In the genomic region with DNA sequence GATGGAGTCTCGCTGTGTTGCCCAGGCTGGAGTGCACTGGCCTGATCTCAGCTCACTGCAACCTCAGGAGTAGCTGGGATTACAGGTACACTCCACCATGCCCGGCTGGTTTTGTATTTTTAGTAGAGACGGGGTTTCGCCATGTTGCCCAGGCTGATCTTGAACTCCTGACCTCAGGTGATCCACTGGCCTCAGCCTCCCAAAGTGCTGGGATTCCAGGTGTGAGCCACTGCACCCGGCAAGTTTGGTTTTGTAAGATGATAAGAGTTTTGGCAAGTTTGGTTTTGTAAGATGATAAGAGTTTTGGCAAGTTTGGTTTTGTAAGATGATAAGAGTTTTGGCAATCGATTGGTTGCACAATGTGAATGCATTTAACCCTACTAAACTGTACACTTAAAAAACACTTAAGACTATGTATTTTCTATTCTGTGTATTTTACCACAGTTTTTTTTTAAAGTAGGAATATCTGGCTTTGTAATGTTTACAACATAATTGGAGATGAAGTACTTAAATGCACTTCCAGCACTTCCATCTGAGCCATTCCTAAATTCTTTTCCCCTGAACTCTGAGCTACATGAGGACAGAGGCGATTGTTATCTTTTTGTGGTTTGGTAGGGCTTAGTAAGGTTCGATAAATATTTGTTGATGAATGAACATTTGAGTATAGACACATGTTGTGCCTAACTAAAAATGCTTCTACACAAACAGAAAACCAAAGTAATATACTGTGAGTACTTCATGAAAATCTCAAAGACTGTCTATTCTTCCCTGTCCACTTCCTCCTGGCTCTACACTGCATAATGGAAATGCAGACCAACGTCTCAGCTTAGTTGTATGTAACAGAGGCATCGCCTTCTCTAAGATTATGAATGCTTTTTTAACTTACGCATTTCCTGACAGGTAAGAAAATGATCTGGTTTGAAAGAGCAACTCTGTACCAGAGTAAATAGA, we compare ENCODE assay signal across 20 cellular contexts. TPM values are rescaled to one million over a fixed set of nuclear protein-coding genes. Genes with fewer than 3 reads are reported as not detected.
DNase-seq lines count a peak whose midpoint lies in the region; ATAC-seq and TF ChIP-seq lines count a peak whose summit lies in the region.
"Had no signal": no experiment of that assay in that cellular context is flagged by ENCODE, and none has a peak within 500 bp of the region (broad histone marks: within the 10 kb centered on the region; RNA-seq: fewer than 3 reads in every experiment).

No MANE protein-coding gene starts in this region.

- H3K4me3 ChIP-seq in adipocyte (ENCODE audit: low read length): no peak overlapping the region
- no peak overlapping the region for H3K4me3 ChIP-seq in liver (ENCODE audit: low read depth in 1 of 3, low read length in 3 of 3)
- H3K4me3 ChIP-seq: heart left ventricle, ovary had no signal

- H3K4me1 ChIP-seq in adipocyte (ENCODE audit: control insufficient read depth, insufficient read depth, low read length) (peaks cover 58% of the 10 kb centered on the region), liver (ENCODE audit: control insufficient read depth in 4 of 4, insufficient read depth in 4 of 4, low read length in 3 of 4) (peaks cover 7 to 18% (median 10%) of the 10 kb centered on the region in 4 donors)

- H3K9me3 ChIP-seq in adipocyte (ENCODE audit: control insufficient read depth, low read length) (no peaks in the 10 kb centered on the region), liver (ENCODE audit: control insufficient read depth in 4 of 4, low read length in 3 of 4) (no peaks in the 10 kb centered on the region)
- H3K9me3 ChIP-seq: heart left ventricle, ovary had no signal

- H3K36me3 ChIP-seq in adipocyte (ENCODE audit: control insufficient read depth, insufficient read depth, low read length, severe bottlenecking) (peaks cover 70% of the 10 kb centered on the region), liver (ENCODE audit: control insufficient read depth in 4 of 4, insufficient read depth in 3 of 4, low read depth in 1 of 4, low read length in 3 of 4) (peaks cover 0 to 4% (median 2%) of the 10 kb centered on the region in 4 donors)
- H3K36me3 ChIP-seq: ovary had no signal

- TF ChIP-seq RAD21 in liver (IDR thresholded peaks at IDR 0.05): no peak

- WGBS in liver: 44% methylated on average over 11 of the region's 11 CpGs

- no peaks in the 10 kb centered on the region for H3K27me3 ChIP-seq in adipocyte (replicated peaks; ENCODE audit: control insufficient read depth, insufficient read depth, low read length)
- H3K27me3 ChIP-seq in liver (ENCODE audit: control insufficient read depth in 4 of 4, insufficient read depth in 4 of 4, low read length in 3 of 4): no peaks in the 10 kb centered on the region
- H3K27me3 ChIP-seq: heart left ventricle, ovary had no signal

- peak overlapping the region in 1 of 2 donors; percentile 35 for H3K27ac ChIP-seq in liver (ENCODE audit: low read depth in 1 of 2, low read length in 2 of 2)
- H3K27ac ChIP-seq: ovary had no signal

- no peak for ATAC-seq in HG02759 (IDR thresholded peaks at IDR 0.05; ENCODE audit: unreplicated experiment)
- ATAC-seq: heart left ventricle; stimulated activated naive B cell treated with anti-CD40 and anti-IgM and Interleukin-4, amounts not matched to agents 10 μg/mL and 1 μg/mL and 100 μg/mL, for 72 hours had no signal

- DNase-seq in AG09319 (ENCODE audit: extremely low read depth, low read depth): peak; percentile 46
- DNase-seq in GM03348 (ENCODE audit: low spot score): peak; percentile 34
- peak; percentile 79 for DNase-seq in adipocyte (ENCODE audit: low read depth)
- DNase-seq in DMS153 (lab: John Stamatoyannopoulos, UW): no peak
- no peak for DNase-seq in globus pallidus (ENCODE audit: low spot score)
- no peak for DNase-seq in kidney glomerular epithelial cell (lab: John Stamatoyannopoulos, UW)
- DNase-seq: activated B cell treated with CpG ODN at 0.5 μM for 24 hours; effector CD8-positive, alpha-beta T cell; GOT3; heart left ventricle; NCI-H187; NCI-H774; ovary; SHP77; stimulated activated CD4-positive, alpha-beta T cell treated with anti-CD3 and anti-CD28 coated beads, Interleukin-1b, Interleukin-23, amount 100 ng/mL, for 48 hours; stimulated activated naive B cell treated with anti-CD40 and anti-IgM and Interleukin-4, amounts not matched to agents 10 μg/mL and 1 μg/mL and 100 μg/mL, for 72 hours had no signal

- TF ChIP-seq CTCF in AG09319 (IDR thresholded peaks at IDR 0.05; ENCODE audit: low read depth, low read length) (no peak), liver (IDR thresholded peaks at IDR 0.05; ENCODE audit: low read depth, low read length, missing input control) (no peak)

- H3K9ac ChIP-seq in adipocyte (ENCODE audit: low read length) (peak overlapping the region; percentile 68), liver (ENCODE audit: low read depth in 1 of 2, low read length in 2 of 2) (no peak overlapping the region)

TF ChIP-seq in liver, 16 proteins besides CTCF, POLR2A, EP300 and RAD21:
- TF ChIP-seq, protein P1, sequence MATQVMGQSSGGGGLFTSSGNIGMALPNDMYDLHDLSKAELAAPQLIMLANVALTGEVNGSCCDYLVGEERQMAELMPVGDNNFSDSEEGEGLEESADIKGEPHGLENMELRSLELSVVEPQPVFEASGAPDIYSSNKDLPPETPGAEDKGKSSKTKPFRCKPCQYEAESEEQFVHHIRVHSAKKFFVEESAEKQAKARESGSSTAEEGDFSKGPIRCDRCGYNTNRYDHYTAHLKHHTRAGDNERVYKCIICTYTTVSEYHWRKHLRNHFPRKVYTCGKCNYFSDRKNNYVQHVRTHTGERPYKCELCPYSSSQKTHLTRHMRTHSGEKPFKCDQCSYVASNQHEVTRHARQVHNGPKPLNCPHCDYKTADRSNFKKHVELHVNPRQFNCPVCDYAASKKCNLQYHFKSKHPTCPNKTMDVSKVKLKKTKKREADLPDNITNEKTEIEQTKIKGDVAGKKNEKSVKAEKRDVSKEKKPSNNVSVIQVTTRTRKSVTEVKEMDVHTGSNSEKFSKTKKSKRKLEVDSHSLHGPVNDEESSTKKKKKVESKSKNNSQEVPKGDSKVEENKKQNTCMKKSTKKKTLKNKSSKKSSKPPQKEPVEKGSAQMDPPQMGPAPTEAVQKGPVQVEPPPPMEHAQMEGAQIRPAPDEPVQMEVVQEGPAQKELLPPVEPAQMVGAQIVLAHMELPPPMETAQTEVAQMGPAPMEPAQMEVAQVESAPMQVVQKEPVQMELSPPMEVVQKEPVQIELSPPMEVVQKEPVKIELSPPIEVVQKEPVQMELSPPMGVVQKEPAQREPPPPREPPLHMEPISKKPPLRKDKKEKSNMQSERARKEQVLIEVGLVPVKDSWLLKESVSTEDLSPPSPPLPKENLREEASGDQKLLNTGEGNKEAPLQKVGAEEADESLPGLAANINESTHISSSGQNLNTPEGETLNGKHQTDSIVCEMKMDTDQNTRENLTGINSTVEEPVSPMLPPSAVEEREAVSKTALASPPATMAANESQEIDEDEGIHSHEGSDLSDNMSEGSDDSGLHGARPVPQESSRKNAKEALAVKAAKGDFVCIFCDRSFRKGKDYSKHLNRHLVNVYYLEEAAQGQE (IDR thresholded peaks at IDR 0.05): no peak
- TF ChIP-seq FOXA1 (IDR thresholded peaks at IDR 0.05) (no peak), HNF4G (IDR thresholded peaks at IDR 0.05) (peak; percentile 30), JUND (IDR thresholded peaks at IDR 0.05) (no peak), NR2F2 (IDR thresholded peaks at IDR 0.05) (peak; percentile 57), YY1 (IDR thresholded peaks at IDR 0.05) (peak; percentile 21), SP1 (IDR thresholded peaks at IDR 0.05) (no peak), HNF4A (conservative IDR thresholded peaks at IDR 0.05) (peak; percentile 25 to 62), FOXA2 (IDR thresholded peaks at IDR 0.05) (no peak), RXRA (IDR thresholded peaks at IDR 0.05) (peak; percentile 54 to 82), GABPA (IDR thresholded peaks at IDR 0.05 in 1 of 2, conservative IDR thresholded peaks at IDR 0.05 in 1 of 2) (no peak)
- TF ChIP-seq, protein P2, sequence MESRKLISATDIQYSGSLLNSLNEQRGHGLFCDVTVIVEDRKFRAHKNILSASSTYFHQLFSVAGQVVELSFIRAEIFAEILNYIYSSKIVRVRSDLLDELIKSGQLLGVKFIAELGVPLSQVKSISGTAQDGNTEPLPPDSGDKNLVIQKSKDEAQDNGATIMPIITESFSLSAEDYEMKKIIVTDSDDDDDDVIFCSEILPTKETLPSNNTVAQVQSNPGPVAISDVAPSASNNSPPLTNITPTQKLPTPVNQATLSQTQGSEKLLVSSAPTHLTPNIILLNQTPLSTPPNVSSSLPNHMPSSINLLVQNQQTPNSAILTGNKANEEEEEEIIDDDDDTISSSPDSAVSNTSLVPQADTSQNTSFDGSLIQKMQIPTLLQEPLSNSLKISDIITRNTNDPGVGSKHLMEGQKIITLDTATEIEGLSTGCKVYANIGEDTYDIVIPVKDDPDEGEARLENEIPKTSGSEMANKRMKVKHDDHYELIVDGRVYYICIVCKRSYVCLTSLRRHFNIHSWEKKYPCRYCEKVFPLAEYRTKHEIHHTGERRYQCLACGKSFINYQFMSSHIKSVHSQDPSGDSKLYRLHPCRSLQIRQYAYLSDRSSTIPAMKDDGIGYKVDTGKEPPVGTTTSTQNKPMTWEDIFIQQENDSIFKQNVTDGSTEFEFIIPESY (IDR thresholded peaks at IDR 0.05): no peak
- TF ChIP-seq, protein P3, sequence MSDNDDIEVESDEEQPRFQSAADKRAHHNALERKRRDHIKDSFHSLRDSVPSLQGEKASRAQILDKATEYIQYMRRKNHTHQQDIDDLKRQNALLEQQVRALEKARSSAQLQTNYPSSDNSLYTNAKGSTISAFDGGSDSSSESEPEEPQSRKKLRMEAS (IDR thresholded peaks at IDR 0.05): peak; percentile 11
TF ChIP-seq in liver: peak in this region for 6.

RNA-seq across cellular contexts. Expression of a gene that starts 18.8 kb away (rescaled TPM):
- total RNA-seq in liver: 10 to 100 TPM; 39.7 to 51.2 TPM
- 10 to 100 TPM; 14.7 to 15.8 TPM for polyA plus RNA-seq in liver

RNA-seq across cellular contexts. Expression of a gene that starts 56.8 kb away (rescaled TPM):
- under 1 TPM in 1 of 2 donors, not detected in 1; 0.33 TPM for total RNA-seq in liver
- under 1 TPM; 0.05 to 0.08 TPM for polyA plus RNA-seq in liver
- total RNA-seq: activated B cell treated with CpG ODN at 0.5 μM for 24 hours, heart left ventricle, lung microvascular endothelial cell had no signal
- polyA plus RNA-seq: IgD-negative memory B cell had no signal

Comparison
In these comparisons a context has a peak if more than half of its experiments do, and no peak if none do; other contexts are left out.
1. DNase-seq: peak in AG09319 (single experiment), GM03348 (single experiment) and adipocyte (single experiment); none in DMS153 (single experiment), globus pallidus (single experiment) and kidney glomerular epithelial cell (single experiment).